8 cellular contexts compared by ENCODE assay signal in the genomic region with DNA sequence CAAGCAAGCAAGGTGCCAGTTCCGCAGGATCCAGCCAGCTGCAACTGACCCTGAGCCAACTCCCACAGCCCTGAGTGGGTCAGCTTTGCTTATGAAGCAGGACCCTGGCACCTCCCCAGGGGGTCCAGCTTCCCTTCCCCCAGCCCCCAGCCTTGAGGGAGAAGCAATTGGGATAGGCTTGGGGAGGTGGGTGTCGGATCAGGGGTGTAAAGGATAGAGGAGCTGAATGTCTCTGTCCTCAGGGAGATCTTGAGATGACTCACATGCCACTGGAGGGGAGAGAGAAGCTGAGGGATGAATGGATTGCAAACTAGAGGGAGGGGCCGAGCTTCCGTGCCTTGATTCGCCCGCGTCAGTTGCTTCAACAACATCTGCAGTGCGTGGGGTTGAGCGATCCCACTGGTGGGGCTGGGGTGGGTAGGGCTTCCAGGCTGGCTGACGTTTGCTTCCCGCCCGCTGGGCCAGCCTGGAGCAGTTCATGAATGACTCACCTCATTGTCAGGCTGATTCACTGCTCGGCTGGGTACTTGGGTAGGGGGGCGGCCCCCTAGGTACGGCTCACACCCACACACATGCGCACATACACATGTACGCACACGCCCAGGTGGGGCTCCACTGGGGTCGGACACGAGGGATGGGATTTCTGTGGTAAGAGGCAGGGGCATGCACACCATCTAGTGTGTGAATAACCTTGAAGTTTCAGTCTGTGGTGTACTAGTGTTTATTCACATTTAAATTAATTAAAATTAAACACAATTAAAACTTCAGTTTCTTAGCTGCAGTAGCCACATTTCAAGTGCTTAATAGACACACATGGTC. TPM values are rescaled to one million over a fixed set of nuclear protein-coding genes. Genes with fewer than 3 reads are reported as not detected.
A peak's percentile ranks its signal among the peaks of the same experiment; 100 is the strongest.
DNase-seq lines count a peak whose midpoint lies in the region; ATAC-seq lines count a peak whose summit lies in the region.

No MANE protein-coding gene starts in this region.

- no peak for ATAC-seq in activated CD8-positive, alpha-beta T cell treated with anti-CD3 and anti-CD28 coated beads, Interleukin-2, amount 10 ng/mL, durations not matched to agents 7 days and 5 days
- ATAC-seq in effector memory CD8-positive, alpha-beta T cell (replicated peaks), result peak; percentile 12
- ATAC-seq in HG03095 (IDR thresholded peaks at IDR 0.05; ENCODE audit: unreplicated experiment) (no peak), GM19035 (IDR thresholded peaks at IDR 0.05; ENCODE audit: unreplicated experiment) (no peak)

- DNase-seq in GOT3 (lab: John Stamatoyannopoulos, UW) (peak; percentile 87), NCI-H526 treated with DMSO at 0.1 percent for 48 hours (lab: John Stamatoyannopoulos, UW) (peak; percentile 44), mesenteric fat pad (ENCODE audit: low spot score) (peak; percentile 92)
- peak; percentile 55 for DNase-seq in activated CD8-positive, alpha-beta T cell treated with anti-CD3 and anti-CD28 coated beads, Interleukin-2, amount 10 ng/mL, durations not matched to agents 7 days and 5 days
- DNase-seq in effector memory CD8-positive, alpha-beta T cell, result no peak
- peak; percentile 42 to 68 for DNase-seq in stimulated activated CD8-positive, alpha-beta memory T cell treated with anti-CD3 and anti-CD28 coated beads, Interleukin-2, amount 100 ng/mL, for 48 hours (ENCODE audit: low read depth in 2 of 2)

- no peak overlapping the region for H3K4me3 Mint-ChIP-seq in activated CD8-positive, alpha-beta T cell treated with anti-CD3 and anti-CD28 coated beads, Interleukin-2, amount 10 ng/mL, durations not matched to agents 7 days and 5 days
- no peak overlapping the region for H3K4me3 Mint-ChIP-seq in effector memory CD8-positive, alpha-beta T cell

- peaks cover 4% of the 10 kb centered on the region for H3K27me3 Mint-ChIP-seq in activated CD8-positive, alpha-beta T cell treated with anti-CD3 and anti-CD28 coated beads, Interleukin-2, amount 10 ng/mL, durations not matched to agents 7 days and 5 days (ENCODE audit: low read depth)
- H3K27me3 Mint-ChIP-seq in effector memory CD8-positive, alpha-beta T cell, result peaks cover 17 to 22% of the 10 kb centered on the region in 2 donors

- peak overlapping the region; percentile 25 for H3K27ac Mint-ChIP-seq in activated CD8-positive, alpha-beta T cell treated with anti-CD3 and anti-CD28 coated beads, Interleukin-2, amount 10 ng/mL, durations not matched to agents 7 days and 5 days
- no peak overlapping the region for H3K27ac Mint-ChIP-seq in effector memory CD8-positive, alpha-beta T cell

- H3K36me3 Mint-ChIP-seq in activated CD8-positive, alpha-beta T cell treated with anti-CD3 and anti-CD28 coated beads, Interleukin-2, amount 10 ng/mL, durations not matched to agents 7 days and 5 days (ENCODE audit: low read depth), result no peaks in the 10 kb centered on the region
- H3K36me3 Mint-ChIP-seq in effector memory CD8-positive, alpha-beta T cell (ENCODE audit: insufficient read depth), result peaks cover 12% of the 10 kb centered on the region

- peaks cover 30% of the 10 kb centered on the region for H3K4me1 Mint-ChIP-seq in activated CD8-positive, alpha-beta T cell treated with anti-CD3 and anti-CD28 coated beads, Interleukin-2, amount 10 ng/mL, durations not matched to agents 7 days and 5 days (ENCODE audit: low read depth)
- H3K4me1 Mint-ChIP-seq in effector memory CD8-positive, alpha-beta T cell (ENCODE audit: low read depth in 2 of 2), result peaks cover 6 to 11% of the 10 kb centered on the region in 2 donors

- no peaks in the 10 kb centered on the region for H3K9me3 Mint-ChIP-seq in activated CD8-positive, alpha-beta T cell treated with anti-CD3 and anti-CD28 coated beads, Interleukin-2, amount 10 ng/mL, durations not matched to agents 7 days and 5 days (ENCODE audit: insufficient read depth)
- no peaks in the 10 kb centered on the region for H3K9me3 Mint-ChIP-seq in effector memory CD8-positive, alpha-beta T cell

- CTCF ChIA-PET in activated CD8-positive, alpha-beta T cell treated with anti-CD3 and anti-CD28 coated beads, Interleukin-2, amount 10 ng/mL, durations not matched to agents 7 days and 5 days (lab: Charles Lee), result interaction anchor here (1.4 to 2.2 kb wide), 2 partner anchors 15 to 30 kb away, joined by 6 to 9 read pairs; partner anchors contain the start of gene HDAC5

- POLR2A ChIA-PET in activated CD8-positive, alpha-beta T cell treated with anti-CD3 and anti-CD28 coated beads, Interleukin-2, amount 10 ng/mL, durations not matched to agents 7 days and 5 days (lab: Charles Lee), result interaction anchor here (1.0 to 1.2 kb wide), 2 partner anchors 14 to 49 kb away, joined by 3 to 8 read pairs; partner anchors contain the start of genes HDAC5 and TMUB2

RNA-seq across cellular contexts. Expression of gene HROB, which starts 3.6 kb away (rescaled TPM):
- 10 to 100 TPM; 16.4 to 18.0 TPM for total RNA-seq in activated CD8-positive, alpha-beta T cell treated with anti-CD3 and anti-CD28 coated beads, Interleukin-2, amount 10 ng/mL, durations not matched to agents 7 days and 5 days
- total RNA-seq in mesenteric fat pad, result 0.74 TPM

RNA-seq across cellular contexts. Expression of gene HDAC5, which starts 14.7 kb away (rescaled TPM):
- 10 to 100 TPM; 24.0 to 24.9 TPM for total RNA-seq in activated CD8-positive, alpha-beta T cell treated with anti-CD3 and anti-CD28 coated beads, Interleukin-2, amount 10 ng/mL, durations not matched to agents 7 days and 5 days
- 34.9 TPM for total RNA-seq in mesenteric fat pad

RNA-seq across cellular contexts. Expression of gene ASB16, which starts 32.4 kb away (rescaled TPM):
- under 1 TPM; 0.26 to 0.42 TPM for total RNA-seq in activated CD8-positive, alpha-beta T cell treated with anti-CD3 and anti-CD28 coated beads, Interleukin-2, amount 10 ng/mL, durations not matched to agents 7 days and 5 days
- not detected for total RNA-seq in mesenteric fat pad

RNA-seq across cellular contexts. Expression of gene TMUB2, which starts 48.7 kb away (rescaled TPM):
- 10 to 100 TPM; 26.7 to 27.9 TPM for total RNA-seq in activated CD8-positive, alpha-beta T cell treated with anti-CD3 and anti-CD28 coated beads, Interleukin-2, amount 10 ng/mL, durations not matched to agents 7 days and 5 days
- total RNA-seq in mesenteric fat pad, result 35.8 TPM

Comparison
In these comparisons a context has a peak if more than half of its experiments do, and no peak if none do; other contexts are left out.
1. DNase-seq: peak in GOT3 (single experiment), NCI-H526 treated with DMSO at 0.1 percent for 48 hours (single experiment), activated CD8-positive, alpha-beta T cell treated with anti-CD3 and anti-CD28 coated beads, Interleukin-2, amount 10 ng/mL, durations not matched to agents 7 days and 5 days (single experiment), mesenteric fat pad (single experiment) and stimulated activated CD8-positive, alpha-beta memory T cell treated with anti-CD3 and anti-CD28 coated beads, Interleukin-2, amount 100 ng/mL, for 48 hours (2 of 2); none in effector memory CD8-positive, alpha-beta T cell (0 of 3).